In genomic region chr14:20631023-20631820, GRCh38 we compare ENCODE assay signal across 1 cellular context.
TF ChIP-seq lines count a peak whose summit lies in the region.

No MANE protein-coding gene starts in this region.

TF ChIP-seq in HepG2, 621 proteins besides CTCF, POLR2A, EP300 and RAD21 (continued from another document and continues in another):
- TF ChIP-seq CEBPG (CRISPR knock-in tag; IDR thresholded peaks at IDR 0.05) (0 out of 2 replicates have a peak, but pooled peaks have one; percentile 2), ZNF432 (CRISPR knock-in tag; IDR thresholded peaks at IDR 0.05; ENCODE audit: borderline replicate concordance) (no peak), ZNF333 (CRISPR knock-in tag; IDR thresholded peaks at IDR 0.05; ENCODE audit: borderline replicate concordance) (no peak), MEF2D (CRISPR knock-in tag; IDR thresholded peaks at IDR 0.05) (no peak), ZNF589 (CRISPR knock-in tag; conservative IDR thresholded peaks at IDR 0.05) (0 out of 2 replicates have a peak, but pooled peaks have one; percentile 3), TRAFD1 (CRISPR knock-in tag; IDR thresholded peaks at IDR 0.05; ENCODE audit: borderline replicate concordance) (no peak), SRY (CRISPR knock-in tag; IDR thresholded peaks at IDR 0.05) (no peak; the same call in 1 of the 2 replicates), ZNF549 (CRISPR knock-in tag; IDR thresholded peaks at IDR 0.05) (no peak), GTF3A (CRISPR knock-in tag; conservative IDR thresholded peaks at IDR 0.05) (no peak), ZBTB38 (CRISPR knock-in tag; IDR thresholded peaks at IDR 0.05) (no peak), ZNF17 (CRISPR knock-in tag; IDR thresholded peaks at IDR 0.05) (no peak), ZNF564 (CRISPR knock-in tag; IDR thresholded peaks at IDR 0.05) (no peak), PHF8 (CRISPR knock-in tag; IDR thresholded peaks at IDR 0.05) (peak; percentile 44; the same call in 1 of the 2 replicates), MIER3 (CRISPR knock-in tag; IDR thresholded peaks at IDR 0.05; ENCODE audit: borderline replicate concordance) (peak; percentile 56; the same call in 1 of the 2 replicates), RARA (CRISPR knock-in tag; IDR thresholded peaks at IDR 0.05) (peak; percentile 32; the same call in 1 of the 2 replicates), KDM5A (IDR thresholded peaks at IDR 0.05; ENCODE audit: borderline replicate concordance, low read length) (peak; percentile 35; the same call in 1 of the 2 replicates), JDP2 (CRISPR knock-in tag; IDR thresholded peaks at IDR 0.05; ENCODE audit: borderline replicate concordance) (no peak), ZNF570 (CRISPR knock-in tag; IDR thresholded peaks at IDR 0.05; ENCODE audit: borderline replicate concordance) (no peak), SPEN (CRISPR knock-in tag; IDR thresholded peaks at IDR 0.05; ENCODE audit: low read depth) (no peak), MXD4 (CRISPR knock-in tag; IDR thresholded peaks at IDR 0.05) (no peak), ESRRA (CRISPR knock-in tag; IDR thresholded peaks at IDR 0.05; ENCODE audit: low read depth) (no peak; the same call in 1 of the 2 replicates), KLF16 (CRISPR knock-in tag; IDR thresholded peaks at IDR 0.05) (0 out of 4 replicates have a peak, but pooled peaks of 1 of the 2 experiments have one; percentile 38), MEIS1 (CRISPR knock-in tag; IDR thresholded peaks at IDR 0.05; ENCODE audit: borderline replicate concordance) (no peak), MAFF (IDR thresholded peaks at IDR 0.05; ENCODE audit: low read depth, low read length) (no peak), ZNF296 (CRISPR knock-in tag; conservative IDR thresholded peaks at IDR 0.05) (no peak), IKZF4 (CRISPR knock-in tag; IDR thresholded peaks at IDR 0.05; ENCODE audit: borderline replicate concordance, low read depth, not compliant biosample characterization) (no peak), RFX1 (IDR thresholded peaks at IDR 0.05) (no peak), RNF2 (conservative IDR thresholded peaks at IDR 0.05; ENCODE audit: low read depth) (no peak), ZNF557 (CRISPR knock-in tag; IDR thresholded peaks at IDR 0.05) (no peak), THAP11 (CRISPR knock-in tag; IDR thresholded peaks at IDR 0.05) (0 out of 2 replicates have a peak, but pooled peaks have one; percentile 28), ZNF784 (CRISPR knock-in tag; IDR thresholded peaks at IDR 0.05; ENCODE audit: borderline replicate concordance) (no peak), CREB1 (IDR thresholded peaks at IDR 0.05) (no peak), CREB1 (CRISPR knock-in tag; IDR thresholded peaks at IDR 0.05) (peak; percentile 42; the same call in 1 of the 2 replicates), ZBTB34 (CRISPR knock-in tag; IDR thresholded peaks at IDR 0.05) (no peak), ZNF205 (CRISPR knock-in tag; IDR thresholded peaks at IDR 0.05) (no peak), SOX5 (CRISPR knock-in tag; IDR thresholded peaks at IDR 0.05; ENCODE audit: borderline replicate concordance) (no peak; the same call in 1 of the 2 replicates), HOXA7 (CRISPR knock-in tag; IDR thresholded peaks at IDR 0.05) (no peak), ZNF281 (CRISPR knock-in tag; IDR thresholded peaks at IDR 0.05; ENCODE audit: borderline replicate concordance) (no peak), ISX (CRISPR knock-in tag; conservative IDR thresholded peaks at IDR 0.05) (no peak), KDM3A (CRISPR knock-in tag; IDR thresholded peaks at IDR 0.05; ENCODE audit: low read depth) (no peak), FOXM1 (CRISPR knock-in tag; IDR thresholded peaks at IDR 0.05) (no peak), MTA1 (CRISPR knock-in tag; IDR thresholded peaks at IDR 0.05; ENCODE audit: borderline replicate concordance) (no peak), ZC3H13 (CRISPR knock-in tag; IDR thresholded peaks at IDR 0.05) (no peak), ZNF3 (CRISPR knock-in tag; IDR thresholded peaks at IDR 0.05) (no peak), FOXA1 (IDR thresholded peaks at IDR 0.05) (no peak), FOXA1 (CRISPR knock-in tag; IDR thresholded peaks at IDR 0.05) (peak; percentile 37; the same call in 1 of the 2 replicates), SMYD3 (CRISPR knock-in tag; IDR thresholded peaks at IDR 0.05) (no peak), SIX4 (CRISPR knock-in tag; IDR thresholded peaks at IDR 0.05) (no peak), ZNF891 (CRISPR knock-in tag; IDR thresholded peaks at IDR 0.05) (no peak), ZNF672 (CRISPR knock-in tag; IDR thresholded peaks at IDR 0.05) (no peak), ZNF329 (CRISPR knock-in tag; IDR thresholded peaks at IDR 0.05; ENCODE audit: low read depth) (no peak), SMARCC2 (IDR thresholded peaks at IDR 0.05) (no peak), DMAP1 (CRISPR knock-in tag; IDR thresholded peaks at IDR 0.05) (no peak), FOXJ3 (CRISPR knock-in tag; IDR thresholded peaks at IDR 0.05; ENCODE audit: borderline replicate concordance) (no peak; the same call in 1 of the 2 replicates)
- TF ChIP-seq, protein P1, sequence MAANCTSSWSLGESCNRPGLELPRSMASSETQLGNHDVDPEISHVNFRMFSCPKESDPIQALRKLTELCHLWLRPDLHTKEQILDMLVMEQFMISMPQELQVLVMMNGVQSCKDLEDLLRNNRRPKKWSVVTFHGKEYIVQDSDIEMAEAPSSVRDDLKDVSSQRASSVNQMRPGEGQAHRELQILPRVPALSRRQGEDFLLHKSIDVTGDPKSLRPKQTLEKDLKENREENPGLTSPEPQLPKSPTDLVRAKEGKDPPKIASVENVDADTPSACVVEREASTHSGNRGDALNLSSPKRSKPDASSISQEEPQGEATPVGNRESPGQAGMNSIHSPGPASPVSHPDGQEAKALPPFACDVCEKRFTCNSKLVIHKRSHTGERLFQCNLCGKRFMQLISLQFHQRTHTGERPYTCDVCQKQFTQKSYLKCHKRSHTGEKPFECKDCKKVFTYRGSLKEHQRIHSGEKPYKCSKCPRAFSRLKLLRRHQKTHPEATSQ (CRISPR knock-in tag; IDR thresholded peaks at IDR 0.05; ENCODE audit: borderline replicate concordance), result no peak
- TF ChIP-seq, protein P2, sequence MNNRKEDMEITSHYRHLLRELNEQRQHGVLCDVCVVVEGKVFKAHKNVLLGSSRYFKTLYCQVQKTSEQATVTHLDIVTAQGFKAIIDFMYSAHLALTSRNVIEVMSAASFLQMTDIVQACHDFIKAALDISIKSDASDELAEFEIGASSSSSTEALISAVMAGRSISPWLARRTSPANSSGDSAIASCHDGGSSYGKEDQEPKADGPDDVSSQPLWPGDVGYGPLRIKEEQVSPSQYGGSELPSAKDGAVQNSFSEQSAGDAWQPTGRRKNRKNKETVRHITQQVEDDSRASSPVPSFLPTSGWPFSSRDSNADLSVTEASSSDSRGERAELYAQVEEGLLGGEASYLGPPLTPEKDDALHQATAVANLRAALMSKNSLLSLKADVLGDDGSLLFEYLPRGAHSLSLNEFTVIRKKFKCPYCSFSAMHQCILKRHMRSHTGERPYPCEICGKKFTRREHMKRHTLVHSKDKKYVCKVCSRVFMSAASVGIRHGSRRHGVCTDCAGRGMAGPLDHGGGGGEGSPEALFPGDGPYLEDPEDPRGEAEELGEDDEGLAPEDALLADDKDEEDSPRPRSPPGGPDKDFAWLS (CRISPR knock-in tag; IDR thresholded peaks at IDR 0.05; ENCODE audit: borderline replicate concordance), result no peak
- TF ChIP-seq, protein P3, sequence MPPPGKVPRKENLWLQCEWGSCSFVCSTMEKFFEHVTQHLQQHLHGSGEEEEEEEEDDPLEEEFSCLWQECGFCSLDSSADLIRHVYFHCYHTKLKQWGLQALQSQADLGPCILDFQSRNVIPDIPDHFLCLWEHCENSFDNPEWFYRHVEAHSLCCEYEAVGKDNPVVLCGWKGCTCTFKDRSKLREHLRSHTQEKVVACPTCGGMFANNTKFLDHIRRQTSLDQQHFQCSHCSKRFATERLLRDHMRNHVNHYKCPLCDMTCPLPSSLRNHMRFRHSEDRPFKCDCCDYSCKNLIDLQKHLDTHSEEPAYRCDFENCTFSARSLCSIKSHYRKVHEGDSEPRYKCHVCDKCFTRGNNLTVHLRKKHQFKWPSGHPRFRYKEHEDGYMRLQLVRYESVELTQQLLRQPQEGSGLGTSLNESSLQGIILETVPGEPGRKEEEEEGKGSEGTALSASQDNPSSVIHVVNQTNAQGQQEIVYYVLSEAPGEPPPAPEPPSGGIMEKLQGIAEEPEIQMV (CRISPR knock-in tag; IDR thresholded peaks at IDR 0.05; ENCODE audit: low read depth), result no peak
- TF ChIP-seq, protein P4, sequence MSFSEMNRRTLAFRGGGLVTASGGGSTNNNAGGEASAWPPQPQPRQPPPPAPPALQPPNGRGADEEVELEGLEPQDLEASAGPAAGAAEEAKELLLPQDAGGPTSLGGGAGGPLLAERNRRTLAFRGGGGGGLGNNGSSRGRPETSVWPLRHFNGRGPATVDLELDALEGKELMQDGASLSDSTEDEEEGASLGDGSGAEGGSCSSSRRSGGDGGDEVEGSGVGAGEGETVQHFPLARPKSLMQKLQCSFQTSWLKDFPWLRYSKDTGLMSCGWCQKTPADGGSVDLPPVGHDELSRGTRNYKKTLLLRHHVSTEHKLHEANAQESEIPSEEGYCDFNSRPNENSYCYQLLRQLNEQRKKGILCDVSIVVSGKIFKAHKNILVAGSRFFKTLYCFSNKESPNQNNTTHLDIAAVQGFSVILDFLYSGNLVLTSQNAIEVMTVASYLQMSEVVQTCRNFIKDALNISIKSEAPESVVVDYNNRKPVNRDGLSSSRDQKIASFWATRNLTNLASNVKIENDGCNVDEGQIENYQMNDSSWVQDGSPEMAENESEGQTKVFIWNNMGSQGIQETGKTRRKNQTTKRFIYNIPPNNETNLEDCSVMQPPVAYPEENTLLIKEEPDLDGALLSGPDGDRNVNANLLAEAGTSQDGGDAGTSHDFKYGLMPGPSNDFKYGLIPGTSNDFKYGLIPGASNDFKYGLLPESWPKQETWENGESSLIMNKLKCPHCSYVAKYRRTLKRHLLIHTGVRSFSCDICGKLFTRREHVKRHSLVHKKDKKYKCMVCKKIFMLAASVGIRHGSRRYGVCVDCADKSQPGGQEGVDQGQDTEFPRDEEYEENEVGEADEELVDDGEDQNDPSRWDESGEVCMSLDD (CRISPR knock-in tag; IDR thresholded peaks at IDR 0.05; ENCODE audit: borderline replicate concordance), result no peak
- TF ChIP-seq, protein P5, sequence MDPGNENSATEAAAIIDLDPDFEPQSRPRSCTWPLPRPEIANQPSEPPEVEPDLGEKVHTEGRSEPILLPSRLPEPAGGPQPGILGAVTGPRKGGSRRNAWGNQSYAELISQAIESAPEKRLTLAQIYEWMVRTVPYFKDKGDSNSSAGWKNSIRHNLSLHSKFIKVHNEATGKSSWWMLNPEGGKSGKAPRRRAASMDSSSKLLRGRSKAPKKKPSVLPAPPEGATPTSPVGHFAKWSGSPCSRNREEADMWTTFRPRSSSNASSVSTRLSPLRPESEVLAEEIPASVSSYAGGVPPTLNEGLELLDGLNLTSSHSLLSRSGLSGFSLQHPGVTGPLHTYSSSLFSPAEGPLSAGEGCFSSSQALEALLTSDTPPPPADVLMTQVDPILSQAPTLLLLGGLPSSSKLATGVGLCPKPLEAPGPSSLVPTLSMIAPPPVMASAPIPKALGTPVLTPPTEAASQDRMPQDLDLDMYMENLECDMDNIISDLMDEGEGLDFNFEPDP (CRISPR knock-in tag; conservative IDR thresholded peaks at IDR 0.05), result 0 out of 2 replicates have a peak, but pooled peaks have one; percentile 24
- TF ChIP-seq, protein P6, sequence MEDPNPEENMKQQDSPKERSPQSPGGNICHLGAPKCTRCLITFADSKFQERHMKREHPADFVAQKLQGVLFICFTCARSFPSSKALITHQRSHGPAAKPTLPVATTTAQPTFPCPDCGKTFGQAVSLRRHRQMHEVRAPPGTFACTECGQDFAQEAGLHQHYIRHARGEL (CRISPR knock-in tag; IDR thresholded peaks at IDR 0.05), result no peak
